Comparison of ENCODE assay signal across 8 cellular contexts in genomic region chr1:226062558-226063361, GRCh38. TPM values are rescaled to one million over a fixed set of nuclear protein-coding genes. Genes with fewer than 3 reads are reported as not detected.
A peak's percentile ranks its signal among the peaks of the same experiment; 100 is the strongest.
DNase-seq lines count a peak whose midpoint lies in the region; ATAC-seq, FAIRE-seq and TF ChIP-seq lines count a peak whose summit lies in the region.

H3-3A (plus strand) TSS chr1:226062716; CDS start chr1:226064352, 1,636 bp downstream.

- H3K9ac ChIP-seq in kidney (ENCODE audit: low read length in 2 of 2): peak within 1 kb of the TSS; percentile 95 to 97

- H3K4me1 ChIP-seq in kidney (ENCODE audit: control insufficient read depth in 1 of 2, insufficient read depth in 1 of 2, low read depth in 1 of 2, low read length in 2 of 2): peaks cover 13 to 22% of the 10 kb centered on the region in 2 donors

- peak within 1 kb of the TSS; percentile 98 to 99 for H3K27ac ChIP-seq in kidney (ENCODE audit: low read depth in 2 of 2, low read length in 2 of 2)

- peak; percentile 97 for DNase-seq in AG20443 (ENCODE audit: low spot score)
- DNase-seq in NCI-H460 (ENCODE audit: extremely low read depth, low read depth): peak; percentile 98
- DNase-seq in activated CD4-positive, CD25-positive, alpha-beta regulatory T cell treated with anti-CD3 and anti-CD28 coated beads, Interleukin-2, amount 50 U/mL, for 72 hours: peak; percentile 99
- peak; percentile 95 for DNase-seq in cerebellar cortex (ENCODE audit: low spot score)
- DNase-seq in kidney: peak; percentile 99
- DNase-seq in stimulated activated CD4-positive, alpha-beta T cell treated with anti-CD3 and anti-CD28 coated beads, Interleukin-15, amount 100 ng/mL, for 24 hours: peak; percentile 99

- H3K4me3 ChIP-seq in kidney (ENCODE audit: low read length in 2 of 2): peak within 1 kb of the TSS; percentile 89 to 94

- intact Hi-C loops in kidney (cut with DNase I): no loop called here

- TF ChIP-seq POLR2A in GM19099 (IDR thresholded peaks at IDR 0.05; ENCODE audit: extremely low read depth, insufficient read length, low read depth): peak; percentile 97

- no peaks in the 10 kb centered on the region for H3K9me3 ChIP-seq in kidney (ENCODE audit: control insufficient read depth in 1 of 2, low read length in 2 of 2)

- ATAC-seq in HG03378 (IDR thresholded peaks at IDR 0.05; ENCODE audit: unreplicated experiment): peak; percentile 52

- FAIRE-seq in kidney (lab: Jason Lieb, UNC): no peak

- H3K36me3 ChIP-seq in kidney (ENCODE audit: control insufficient read depth in 1 of 2, insufficient read depth in 2 of 2, low read length in 2 of 2): peaks cover 13 to 14% of the 10 kb centered on the region in 2 donors

- no peak for TF ChIP-seq CTCF in kidney (IDR thresholded peaks at IDR 0.05; ENCODE audit: borderline replicate concordance, extremely low read depth, insufficient read depth)

RNA-seq across cellular contexts. Expression of gene H3-3A, which starts in this region (rescaled TPM):
- 423 and 472 TPM in 2 replicates for total RNA-seq in NCI-H460 (2014; rRNA removed; shearing (Covaris generic))
- polyA plus RNA-seq in NCI-H460 (2014; cell fraction: nucleus; rRNA removed): 311 and 341 TPM in 2 replicates
- total RNA-seq in kidney: 524 TPM
- polyA plus RNA-seq in kidney (ENCODE audit: insufficient read depth, low read depth, low replicate concordance): 404 TPM

Comparison
In these comparisons a context has a peak if more than half of its experiments do, and no peak if none do; other contexts are left out.
1. Peak in every context shown above with its lines: DNase-seq, ATAC-seq, H3K4me3 ChIP-seq and H3K27ac ChIP-seq.